9 cellular contexts compared by ENCODE assay signal in the genomic region with DNA sequence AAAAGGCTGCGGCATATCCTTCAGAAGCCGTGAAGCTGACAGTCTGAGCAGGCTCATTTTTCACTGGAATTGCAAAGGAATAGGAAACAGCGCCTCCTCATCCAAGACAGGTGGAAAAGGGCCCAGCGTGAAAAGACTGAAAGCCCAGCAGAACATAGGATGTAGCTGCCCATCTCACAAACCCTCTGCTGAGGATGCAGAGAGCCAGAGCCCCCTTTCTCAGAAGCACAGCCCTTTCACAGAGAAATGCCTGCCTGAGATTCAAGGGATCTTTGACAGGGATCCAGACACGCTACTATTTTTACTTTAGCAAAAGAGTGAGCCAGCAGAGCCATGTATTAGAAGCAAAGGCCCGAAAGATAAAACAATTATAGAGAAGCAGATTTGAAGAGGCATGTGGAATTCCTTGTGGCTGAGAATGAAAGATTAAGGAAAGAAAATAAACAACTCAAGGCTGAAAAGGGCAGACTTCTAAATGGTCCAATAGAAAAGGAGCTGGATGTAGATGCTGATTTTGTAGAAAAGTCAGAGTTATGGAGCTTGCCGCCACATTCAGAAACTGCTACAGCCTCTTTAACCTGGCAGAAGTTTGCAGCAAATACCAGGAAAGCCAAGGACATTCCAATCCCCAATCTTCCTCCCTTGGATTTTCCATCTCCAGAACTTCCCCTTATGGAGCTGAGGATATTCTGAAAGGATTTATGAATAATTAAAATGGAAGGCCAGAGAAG. TPM values are rescaled to one million over a fixed set of nuclear protein-coding genes. Genes with fewer than 3 reads are reported as not detected.
A peak's percentile ranks its signal among the peaks of the same experiment; 100 is the strongest.
DNase-seq lines count a peak whose midpoint lies in the region; TF ChIP-seq lines count a peak whose summit lies in the region.
"Had no signal": no experiment of that assay in that cellular context is flagged by ENCODE, and none has a peak within 500 bp of the region (broad histone marks: within the 10 kb centered on the region; RNA-seq: fewer than 3 reads in every experiment).

No MANE protein-coding gene starts in this region.

- intact Hi-C loops in esophagus squamous epithelium (cut with DNase I) (no loop called here), posterior vena cava (cut with DNase I) (no loop called here)

- H3K9me3 ChIP-seq in SJSA1 (replicated peaks) (no peaks in the 10 kb centered on the region), esophagus squamous epithelium (no peaks in the 10 kb centered on the region), osteoblast (ENCODE audit: low read depth, low read length) (no peaks in the 10 kb centered on the region), MG63 (0 out of 2 replicates have a peak, but pooled peaks cover 3% of the 10 kb centered on the region)

- H3K4me3 ChIP-seq in SJSA1 (no peak overlapping the region), esophagus squamous epithelium (peak overlapping the region in 1 of 4 donors; percentile 2), osteoblast (ENCODE audit: insufficient read depth, low read length) (no peak overlapping the region), MG63 (no peak overlapping the region)
- H3K4me3 ChIP-seq: GM12878 had no signal

- H2AFZ ChIP-seq in osteoblast (ENCODE audit: low read length): no peak overlapping the region

- no peak for TF ChIP-seq POLR2A in esophagus squamous epithelium (IDR thresholded peaks at IDR 0.05)

- H3K27me3 ChIP-seq in SJSA1 (replicated peaks): no peaks in the 10 kb centered on the region
- no peaks in the 10 kb centered on the region for H3K27me3 ChIP-seq in esophagus squamous epithelium
- no peaks in the 10 kb centered on the region for H3K27me3 ChIP-seq in osteoblast (ENCODE audit: insufficient read depth, low read length)
- H3K27me3 ChIP-seq in MG63: no peaks in the 10 kb centered on the region

- H3K4me1 ChIP-seq in SJSA1 (replicated peaks) (peaks cover 23% of the 10 kb centered on the region), esophagus squamous epithelium (peaks cover 0 to 27% (median 20%) of the 10 kb centered on the region in 3 donors), osteoblast (ENCODE audit: insufficient read depth, low read length) (peaks cover 28% of the 10 kb centered on the region)

- peak overlapping the region; percentile 52 for H3K4me2 ChIP-seq in osteoblast (ENCODE audit: insufficient read depth, low read length)

- peaks cover 84% of the 10 kb centered on the region for H3K79me2 ChIP-seq in osteoblast (ENCODE audit: insufficient read depth, low read length)

- 63 to 70% methylated on average over 6 to 7 of the region's 7 CpGs for WGBS in esophagus squamous epithelium, 2 donors

- H3K36me3 ChIP-seq in SJSA1: peaks cover 74% of the 10 kb centered on the region
- H3K36me3 ChIP-seq in esophagus squamous epithelium: peaks cover 0 to 96% (median 0%) of the 10 kb centered on the region in 3 donors
- H3K36me3 ChIP-seq in osteoblast (ENCODE audit: insufficient read depth, low read length): peaks cover 44% of the 10 kb centered on the region
- H3K36me3 ChIP-seq in MG63: peaks cover 66% of the 10 kb centered on the region

- H4K20me1 ChIP-seq in osteoblast (ENCODE audit: insufficient read depth, low read length): peaks cover 66% of the 10 kb centered on the region

- H3K27ac ChIP-seq in C4-2B (no peak overlapping the region), SJSA1 (peak overlapping the region; percentile 33), esophagus squamous epithelium (peak overlapping the region; percentile 20 to 78 (median 47)), osteoblast (ENCODE audit: low read depth, low read length) (peak overlapping the region; percentile 75)

- DNase-seq in SJSA1 (ENCODE audit: low read depth in 1 of 2, low spot score in 2 of 2) (peak in 1 of 2 experiments; percentile 58), esophagus squamous epithelium (lab: John Stamatoyannopoulos, UW) (no peak), osteoblast (ENCODE audit: insufficient read length, low spot score, missing footprints) (no peak), GOT3 (lab: John Stamatoyannopoulos, UW) (no peak), MG63 (no peak), GM10266 (ENCODE audit: extremely low spot score) (no peak), posterior vena cava (ENCODE audit: low spot score) (no peak)

- TF ChIP-seq CTCF in C4-2B (conservative IDR thresholded peaks at IDR 0.05) (0 out of 2 replicates have a peak, but pooled peaks have one; percentile 4), esophagus squamous epithelium (IDR thresholded peaks at IDR 0.05) (no peak), osteoblast (IDR thresholded peaks at IDR 0.05; ENCODE audit: extremely low read depth, low read depth, low read length) (no peak), GM10266 (IDR thresholded peaks at IDR 0.05; ENCODE audit: control insufficient read depth, insufficient read depth, low read depth, missing control alignments) (no peak)

RNA-seq across cellular contexts. Expression of a gene that starts 36.9 kb away (rescaled TPM):
- total RNA-seq in SJSA1 (2014; rRNA removed; shearing (Covaris generic)): 444 and 452 TPM in 2 replicates
- total RNA-seq in esophagus squamous epithelium: 100 to 1,000 TPM; 153 to 299 (median 257) TPM
- 684 and 730 TPM in 2 replicates for total RNA-seq in osteoblast
- 442 and 528 TPM in 2 replicates for total RNA-seq in MG63 (2014; rRNA removed; shearing (Covaris generic); ENCODE audit: low replicate concordance)
- total RNA-seq in posterior vena cava: 100 to 1,000 TPM; 151 to 153 TPM
